1 cellular context compared by ENCODE assay signal in the genomic region with DNA sequence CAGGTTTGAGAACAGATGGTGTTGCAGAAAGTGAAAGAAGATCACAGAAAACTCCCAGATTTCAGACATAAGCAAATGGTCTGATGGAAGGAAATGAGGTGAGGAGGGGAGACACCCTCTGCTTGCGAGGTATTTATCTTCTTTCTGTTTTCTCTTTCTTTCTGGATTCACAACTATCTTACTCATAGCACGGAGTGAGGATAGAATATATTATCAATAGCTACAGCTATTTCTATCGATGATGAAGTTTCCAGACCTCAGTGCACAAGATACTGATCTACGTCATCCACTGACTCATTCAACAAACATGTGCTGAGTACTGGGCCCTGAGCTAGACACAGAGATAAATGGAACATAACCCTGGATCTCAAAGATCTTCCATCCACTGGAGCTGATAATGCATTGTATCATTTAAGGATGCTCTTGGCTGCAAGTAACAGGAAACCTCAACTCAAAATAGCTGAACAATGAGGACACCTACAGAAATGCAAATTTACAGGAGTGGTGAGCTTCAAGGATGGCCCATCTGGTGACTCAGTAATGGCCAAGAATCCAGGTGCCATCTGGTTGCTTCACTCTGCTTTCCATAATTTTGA.
TF ChIP-seq lines count a peak whose summit lies in the region.

No MANE protein-coding gene starts in this region.

TF ChIP-seq in HepG2, 621 proteins besides CTCF, POLR2A, EP300 and RAD21:
- TF ChIP-seq NFKB2 (CRISPR knock-in tag; IDR thresholded peaks at IDR 0.05; ENCODE audit: borderline replicate concordance) (no peak), FOSL2 (CRISPR knock-in tag; IDR thresholded peaks at IDR 0.05) (peak; percentile 62)
